In the genomic region with DNA sequence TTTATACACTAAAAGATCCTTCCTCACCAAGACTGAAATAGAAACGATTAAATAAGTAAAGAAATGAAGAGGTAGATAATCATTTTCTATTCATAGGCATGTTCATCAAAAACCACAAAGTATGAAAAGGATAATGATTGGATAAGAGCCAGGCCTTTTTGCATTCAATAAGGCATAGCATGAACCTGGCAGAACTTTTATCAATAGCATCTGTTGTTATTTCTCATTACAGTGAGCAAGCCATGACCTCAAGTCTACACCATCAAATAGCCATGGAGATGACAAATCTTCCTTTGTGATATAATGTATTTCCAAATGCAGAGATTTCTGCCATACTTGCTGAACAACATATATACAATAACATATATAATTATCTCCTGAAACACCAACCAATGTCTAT, we compare ENCODE assay signal across 17 cellular contexts.
DNase-seq lines count a peak whose midpoint lies in the region; ATAC-seq, FAIRE-seq and TF ChIP-seq lines count a peak whose summit lies in the region.
"Had no signal": no experiment of that assay in that cellular context is flagged by ENCODE, and none has a peak within 500 bp of the region (broad histone marks: within the 10 kb centered on the region; RNA-seq: fewer than 3 reads in every experiment).

No MANE protein-coding gene starts in this region.

- H3K4me3 ChIP-seq in endothelial cell of umbilical vein (replicated peaks in 1 of 3; ENCODE audit: insufficient read depth in 1 of 3, low read depth in 1 of 3, low read length in 3 of 3) (no peak overlapping the region), adrenal gland (no peak overlapping the region), HepG2 (replicated peaks in 1 of 3; ENCODE audit: insufficient read depth in 1 of 3, low read depth in 2 of 3, low read length in 3 of 3) (no peak overlapping the region)
- H3K4me3 ChIP-seq: A549, GM12878, GM23338 had no signal

- H3K9ac ChIP-seq in endothelial cell of umbilical vein (replicated peaks; ENCODE audit: extremely low read depth, insufficient read depth, low read length) (no peak overlapping the region), HepG2 (ENCODE audit: insufficient read depth, low read depth, low read length) (no peak overlapping the region)

- intact Hi-C loops in endothelial cell of umbilical vein (cut with micrococcal nuclease) = loop anchor here (1.0 kb wide), 1 partner anchor 9 kb away; no protein-coding TSS in a partner anchor
- intact Hi-C loops in adrenal gland (cut with DNase I) = no loop called here
- intact Hi-C loops in HepG2 (cut with micrococcal nuclease; ENCODE audit: unreplicated experiment) = loop anchor here (2.0 kb wide), 1 partner anchor 43 kb away; no protein-coding TSS in a partner anchor

- dilution Hi-C loops in endothelial cell of umbilical vein (cut with MboI; ENCODE audit: extremely low pct_ligation_motif_present, low sequenced_read_pairs) = no loop called here

- no peak for ATAC-seq in HepG2
- ATAC-seq: A549, GM12878, GM23338 had no signal

- TF ChIP-seq CTCF in endothelial cell of umbilical vein (IDR thresholded peaks at IDR 0.05; ENCODE audit: extremely low read depth in 1 of 2, insufficient read depth in 1 of 2, low read depth in 1 of 2, low read length in 2 of 2) = no peak
- TF ChIP-seq CTCF in adrenal gland (IDR thresholded peaks at IDR 0.05) = no peak
- no peak for TF ChIP-seq CTCF in HepG2 (CRISPR knock-in tag; IDR thresholded peaks at IDR 0.05)

- H3K9me1 ChIP-seq in endothelial cell of umbilical vein (replicated peaks; ENCODE audit: control insufficient read depth, extremely low read depth, insufficient read depth, low read length) = no peaks in the 10 kb centered on the region

- FAIRE-seq in endothelial cell of umbilical vein (lab: Jason Lieb, UNC) (peak; percentile 85), GM19239 (lab: Jason Lieb, UNC) (no peak), HTR-8/SVneo (lab: Jason Lieb, UNC) (no peak), HepG2 (lab: Jason Lieb, UNC) (no peak)
- FAIRE-seq: A549, GM12878 had no signal

- no peak overlapping the region for H3K27ac ChIP-seq in endothelial cell of umbilical vein (ENCODE audit: insufficient read depth, low read depth, low read length)
- no peak overlapping the region for H3K27ac ChIP-seq in adrenal gland
- H3K27ac ChIP-seq in HepG2 (ENCODE audit: extremely low read length, insufficient read depth, low read length) = no peak overlapping the region
- H3K27ac ChIP-seq: A549, C4-2B had no signal

- POLR2A ChIA-PET in endothelial cell of umbilical vein (lab: Charles Lee) (no interaction called here), HepG2 (lab: Yijun Ruan, JAX) (no interaction called here)

- in situ Hi-C loops in SK-MEL-5 (cut with HindIII; ENCODE audit: low pct_unique_long_range_greater_than_20kb, low sequenced_read_pairs) = no loop called here
- in situ Hi-C loops in HepG2 (cut with HindIII; ENCODE audit: extremely low pct_ligation_motif_present, low pct_unique_long_range_greater_than_20kb) = no loop called here

- DNase-seq in DMS79 treated with DMSO at 0.1 percent for 48 hours (lab: John Stamatoyannopoulos, UW) (peak; percentile 14), SK-MEL-5 (ENCODE audit: low read depth, low spot score) (peak; percentile 88), endothelial cell of umbilical vein (ENCODE audit: low read depth, low spot score) (peak; percentile 48), foreskin melanocyte (peak; percentile 87), GM19239 (ENCODE audit: insufficient read length, low spot score) (no peak), HTR-8/SVneo (ENCODE audit: insufficient read length, low spot score) (no peak), adrenal gland (no peak), HepG2 (ENCODE audit: low spot score) (no peak)
- DNase-seq: BE2C; CD4-positive, alpha-beta memory T cell; COR-L47; DMS53; H7 had no signal

- no peaks in the 10 kb centered on the region for H3K36me3 ChIP-seq in endothelial cell of umbilical vein (ENCODE audit: control insufficient read depth in 2 of 2, extremely low read depth in 1 of 2, insufficient read depth in 2 of 2, low read length in 2 of 2)
- no peaks in the 10 kb centered on the region for H3K36me3 ChIP-seq in adrenal gland (replicated peaks in 1 of 2)
- H3K36me3 ChIP-seq in HepG2 (replicated peaks in 1 of 2; ENCODE audit: control insufficient read depth in 1 of 2, insufficient read depth in 2 of 2, low read length in 2 of 2) = no peaks in the 10 kb centered on the region
- H3K36me3 ChIP-seq: BE2C had no signal

- H3K79me2 ChIP-seq in endothelial cell of umbilical vein (ENCODE audit: control insufficient read depth, insufficient read depth, low read length) = no peaks in the 10 kb centered on the region
- H3K79me2 ChIP-seq in HepG2 (ENCODE audit: insufficient read depth, low read length) = no peaks in the 10 kb centered on the region

- no peaks in the 10 kb centered on the region for H4K20me1 ChIP-seq in endothelial cell of umbilical vein (replicated peaks; ENCODE audit: control insufficient read depth, extremely low read depth, insufficient read depth, low read length)
- H4K20me1 ChIP-seq in HepG2 (ENCODE audit: insufficient read depth, low read length) = no peaks in the 10 kb centered on the region

- BruUV-seq in endothelial cell of umbilical vein (replicated peaks; lab: Mats Ljungman, UMichigan) (no TSS peak), HepG2 (replicated peaks; lab: Mats Ljungman, UMichigan) (no TSS peak)

- peaks cover 9% of the 10 kb centered on the region for H3K4me1 ChIP-seq in endothelial cell of umbilical vein (ENCODE audit: control insufficient read depth, extremely low read depth, insufficient read depth, low read length)
- H3K4me1 ChIP-seq in adrenal gland (replicated peaks in 1 of 2) = no peaks in the 10 kb centered on the region
- no peaks in the 10 kb centered on the region for H3K4me1 ChIP-seq in HepG2 (ENCODE audit: insufficient read depth, low read length)
- H3K4me1 ChIP-seq: A549, BE2C had no signal

- CTCF ChIA-PET in endothelial cell of umbilical vein (lab: Charles Lee) = no interaction called here
- CTCF ChIA-PET in HepG2 (lab: Yijun Ruan, JAX; ENCODE audit: low intra/inter-chr PET ratio, low total read pairs) = no interaction called here

- H3K4me2 ChIP-seq in endothelial cell of umbilical vein (ENCODE audit: insufficient read depth, low read length) (no peak overlapping the region), HepG2 (ENCODE audit: low read depth, low read length) (no peak overlapping the region)
- H3K4me2 ChIP-seq: A549, GM23338 had no signal

- no peak overlapping the region for H2AFZ ChIP-seq in endothelial cell of umbilical vein (ENCODE audit: low read depth, low read length)
- no peak overlapping the region for H2AFZ ChIP-seq in HepG2 (ENCODE audit: low read length)

- no peak for TF ChIP-seq POLR2A in endothelial cell of umbilical vein (IDR thresholded peaks at IDR 0.05; ENCODE audit: low read depth, low read length)
- no peak for TF ChIP-seq POLR2A in adrenal gland (IDR thresholded peaks at IDR 0.05)
- no peak for TF ChIP-seq POLR2A in HepG2 (IDR thresholded peaks at IDR 0.05; ENCODE audit: insufficient read depth in 1 of 2, low read depth in 2 of 2, low read length in 2 of 2)

- H3K9me3 ChIP-seq in endothelial cell of umbilical vein (replicated peaks; ENCODE audit: control insufficient read depth, insufficient read depth, low read length) = no peaks in the 10 kb centered on the region
- H3K9me3 ChIP-seq in adrenal gland (replicated peaks in 1 of 3) = no peaks in the 10 kb centered on the region
- H3K9me3 ChIP-seq in HepG2 (ENCODE audit: low read length) = no peaks in the 10 kb centered on the region
- H3K9me3 ChIP-seq: A549, BE2C had no signal

- 56 to 82% (median 69%) methylated on average over 1 of the region's 1 CpG for WGBS in adrenal gland, 4 donors
- 4% methylated on average over 1 of the region's 1 CpG for WGBS in HepG2 (ENCODE audit: low lambda C conversion rate)

- TF ChIP-seq EP300 in HepG2 (IDR thresholded peaks at IDR 0.05; ENCODE audit: low read depth in 2 of 2, low read length in 2 of 2) (no peak), HepG2 (CRISPR knock-in tag; IDR thresholded peaks at IDR 0.05; ENCODE audit: borderline replicate concordance) (no peak)

- TF ChIP-seq RAD21 in HepG2 (CRISPR knock-in tag; IDR thresholded peaks at IDR 0.05) = no peak

- H3K27me3 ChIP-seq in endothelial cell of umbilical vein (ENCODE audit: control insufficient read depth in 2 of 2, insufficient read depth in 2 of 2, low read length in 2 of 2) (no peaks in the 10 kb centered on the region), adrenal gland (no peaks in the 10 kb centered on the region), HepG2 (ENCODE audit: control insufficient read depth in 1 of 2, insufficient read depth in 2 of 2, low read length in 2 of 2) (no peaks in the 10 kb centered on the region; a peak in 1 of 5 replicates)
- H3K27me3 ChIP-seq: BE2C had no signal

TF ChIP-seq in endothelial cell of umbilical vein, 7 proteins besides CTCF, POLR2A, EP300 and RAD21 (continues in another document):
- no peak for TF ChIP-seq EZH2 (IDR thresholded peaks at IDR 0.05; ENCODE audit: borderline replicate concordance, low read depth, low read length, severe bottlenecking)
- TF ChIP-seq JUN (IDR thresholded peaks at IDR 0.05; ENCODE audit: borderline replicate concordance, insufficient read depth, insufficient read length, low read depth) = no peak
- no peak for TF ChIP-seq GATA2 (IDR thresholded peaks at IDR 0.05; ENCODE audit: insufficient read depth, insufficient read length, low read depth, low read length)
- TF ChIP-seq MYC (IDR thresholded peaks at IDR 0.05; ENCODE audit: low read depth, low read length) = no peak
- no peak for TF ChIP-seq POLR2AphosphoS5 (IDR thresholded peaks at IDR 0.05; ENCODE audit: insufficient read depth, low read depth, low read length)
- no peak for TF ChIP-seq FOS (IDR thresholded peaks at IDR 0.05; ENCODE audit: borderline replicate concordance, insufficient read depth, low read length)

TF ChIP-seq in HepG2, 621 proteins besides CTCF, POLR2A, EP300 and RAD21 (continues in another document):
- no peak for TF ChIP-seq EHMT2 (IDR thresholded peaks at IDR 0.05; ENCODE audit: borderline replicate concordance, low read depth, low read length)
- TF ChIP-seq JUND (CRISPR knock-in tag; IDR thresholded peaks at IDR 0.05) = no peak
- TF ChIP-seq NR2F1 (CRISPR knock-in tag; IDR thresholded peaks at IDR 0.05) = no peak
- TF ChIP-seq SRY (CRISPR knock-in tag; IDR thresholded peaks at IDR 0.05) = no peak
- TF ChIP-seq, protein P1, sequence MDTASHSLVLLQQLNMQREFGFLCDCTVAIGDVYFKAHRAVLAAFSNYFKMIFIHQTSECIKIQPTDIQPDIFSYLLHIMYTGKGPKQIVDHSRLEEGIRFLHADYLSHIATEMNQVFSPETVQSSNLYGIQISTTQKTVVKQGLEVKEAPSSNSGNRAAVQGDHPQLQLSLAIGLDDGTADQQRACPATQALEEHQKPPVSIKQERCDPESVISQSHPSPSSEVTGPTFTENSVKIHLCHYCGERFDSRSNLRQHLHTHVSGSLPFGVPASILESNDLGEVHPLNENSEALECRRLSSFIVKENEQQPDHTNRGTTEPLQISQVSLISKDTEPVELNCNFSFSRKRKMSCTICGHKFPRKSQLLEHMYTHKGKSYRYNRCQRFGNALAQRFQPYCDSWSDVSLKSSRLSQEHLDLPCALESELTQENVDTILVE (CRISPR knock-in tag; IDR thresholded peaks at IDR 0.05) = no peak

Comparison
In these comparisons a context has a peak if more than half of its experiments do, and no peak if none do; other contexts are left out.
1. DNase-seq: peak in DMS79 treated with DMSO at 0.1 percent for 48 hours (single experiment), SK-MEL-5 (single experiment), endothelial cell of umbilical vein (single experiment) and foreskin melanocyte (single experiment); none in GM19239 (single experiment), HTR-8/SVneo (single experiment), adrenal gland (0 of 7) and HepG2 (single experiment).
2. intact Hi-C loops: an anchor here in endothelial cell of umbilical vein (1.0 kb wide) and HepG2 (2.0 kb wide); none called in adrenal gland.